In the genomic region with DNA sequence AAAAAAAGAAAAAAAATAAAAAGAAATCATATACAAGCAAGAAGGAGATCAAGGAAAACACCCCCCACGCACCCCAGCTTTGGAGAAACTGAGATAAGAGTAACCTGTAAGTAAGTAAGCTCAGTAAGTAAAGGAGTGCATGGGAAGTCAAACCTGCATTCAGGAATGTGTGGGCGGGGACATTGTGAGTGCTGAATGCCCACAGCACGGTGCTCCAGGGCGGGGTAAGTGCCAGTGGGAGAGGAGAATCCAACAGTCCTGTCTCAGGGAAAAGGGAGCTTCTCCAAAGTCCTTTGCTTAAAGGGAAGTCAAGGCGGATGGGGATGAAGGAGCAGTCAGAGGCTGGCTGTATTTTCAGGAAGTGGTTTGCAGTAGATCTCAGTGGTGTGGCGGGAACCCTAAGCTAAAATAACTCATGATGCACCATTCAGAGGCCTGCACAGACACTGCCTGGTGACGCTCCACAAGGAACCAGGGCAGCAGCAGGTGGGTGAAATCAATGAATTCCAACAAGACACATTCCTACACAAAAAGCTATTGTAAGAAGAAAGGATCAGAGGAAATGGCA, we compare ENCODE assay signal across 9 cellular contexts.
A peak's percentile ranks its signal among the peaks of the same experiment; 100 is the strongest.
DNase-seq lines count a peak whose midpoint lies in the region; ATAC-seq and TF ChIP-seq lines count a peak whose summit lies in the region.
"Had no signal": no experiment of that assay in that cellular context is flagged by ENCODE, and none has a peak within 500 bp of the region (broad histone marks: within the 10 kb centered on the region; RNA-seq: fewer than 3 reads in every experiment).

No MANE protein-coding gene starts in this region.

- ATAC-seq in GM18868 (IDR thresholded peaks at IDR 0.05; ENCODE audit: unreplicated experiment) = peak; percentile 89
- ATAC-seq in HG02678 (IDR thresholded peaks at IDR 0.05; ENCODE audit: unreplicated experiment) = peak; percentile 73
- ATAC-seq in left lobe of liver = no peak

- H3K4me3 ChIP-seq in NB4 (ENCODE audit: low read depth, low read length) = no peak overlapping the region
- H3K4me3 ChIP-seq: pancreas had no signal

- no peak for TF ChIP-seq CTCF in NB4 (IDR thresholded peaks at IDR 0.05; ENCODE audit: low read depth, low read length)

- no peak for TF ChIP-seq POLR2A in NB4 (IDR thresholded peaks at IDR 0.05; ENCODE audit: extremely low read depth, insufficient read length)

- peak; percentile 58 for DNase-seq in NB4 (ENCODE audit: low read depth)
- peak; percentile 88 for DNase-seq in myocyte (ENCODE audit: low read depth)
- DNase-seq in NCI-H524 (lab: John Stamatoyannopoulos, UW) = no peak
- DNase-seq in DMS153 treated with DMSO at 0.1 percent for 48 hours (lab: John Stamatoyannopoulos, UW; ENCODE audit: unreplicated experiment) = no peak
- DNase-seq in stimulated activated naive CD4-positive, alpha-beta T cell treated with Interleukin-2 at 50 U/mL for 16 hours (lab: John Stamatoyannopoulos, UW) = no peak
- no peak for DNase-seq in left lobe of liver (ENCODE audit: low spot score)
- DNase-seq: pancreas had no signal

Comparison
In these comparisons a context has a peak if more than half of its experiments do, and no peak if none do; other contexts are left out.
1. DNase-seq: peak in NB4 (single experiment) and myocyte (single experiment); none in NCI-H524 (0 of 2), DMS153 treated with DMSO at 0.1 percent for 48 hours (single experiment), stimulated activated naive CD4-positive, alpha-beta T cell treated with Interleukin-2 at 50 U/mL for 16 hours (single experiment) and left lobe of liver (single experiment).